ENCODE assay signal across 15 cellular contexts in the genomic region with DNA sequence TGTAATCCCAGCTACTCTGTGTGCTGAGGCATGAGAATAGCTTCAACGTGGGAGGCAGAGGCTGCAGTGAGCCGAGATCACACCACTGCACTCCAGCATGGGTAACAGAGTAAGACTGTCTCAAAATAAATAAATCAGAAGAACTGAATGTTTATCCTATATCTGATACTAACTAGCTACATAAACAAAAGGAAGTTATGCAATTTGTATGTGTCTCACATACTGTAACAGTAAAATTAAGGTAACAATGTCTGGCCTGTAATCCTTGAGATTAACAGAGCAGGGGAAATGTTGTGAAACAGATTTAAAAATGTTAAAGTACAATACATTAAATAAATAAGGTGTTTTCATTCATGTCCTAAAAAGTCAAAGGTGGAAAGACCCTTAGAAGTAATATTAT.
DNase-seq lines count a peak whose midpoint lies in the region; ATAC-seq and TF ChIP-seq lines count a peak whose summit lies in the region.
"Had no signal": no experiment of that assay in that cellular context is flagged by ENCODE, and none has a peak within 500 bp of the region (broad histone marks: within the 10 kb centered on the region; RNA-seq: fewer than 3 reads in every experiment).

No MANE protein-coding gene starts in this region.

- peak overlapping the region; percentile 13 for H3K27ac ChIP-seq in brain microvascular endothelial cell
- H3K27ac ChIP-seq in neutrophil: peak overlapping the region; percentile 2
- H3K27ac ChIP-seq: BLaER1 treated with 17β-estradiol and CSF1 and Interleukin-3, amounts not matched to agents 10 nM and 100 nM had no signal

- H3K4me1 ChIP-seq in neutrophil (ENCODE audit: control insufficient read depth in 1 of 2, insufficient read depth in 1 of 2, low read depth in 1 of 2, low read length in 1 of 2): no peaks in the 10 kb centered on the region

- H3K9me3 ChIP-seq in neutrophil: no peaks in the 10 kb centered on the region
- H3K9me3 ChIP-seq: BLaER1 treated with 17β-estradiol and CSF1 and Interleukin-3, amounts not matched to agents 10 nM and 100 nM had no signal

- in situ Hi-C loops in brain microvascular endothelial cell (cut with HindIII; ENCODE audit: low pct_ligation_motif_present, low sequenced_read_pairs): no loop called here

- TF ChIP-seq CTCF in brain microvascular endothelial cell (IDR thresholded peaks at IDR 0.05; ENCODE audit: low read depth, low read length, missing control alignments): no peak
- TF ChIP-seq CTCF in fibroblast of pulmonary artery (IDR thresholded peaks at IDR 0.05; ENCODE audit: low read length, missing control alignments): no peak
- TF ChIP-seq CTCF in neutrophil (IDR thresholded peaks at IDR 0.05): no peak

- H3K4me3 ChIP-seq in brain microvascular endothelial cell (ENCODE audit: low read depth, low read length) (no peak overlapping the region), fibroblast of pulmonary artery (replicated peaks; ENCODE audit: low read depth, low read length) (no peak overlapping the region), neutrophil (ENCODE audit: low read depth in 1 of 2, low read length in 1 of 2) (no peak overlapping the region)
- H3K4me3 ChIP-seq: BLaER1 treated with 17β-estradiol and CSF1 and Interleukin-3, amounts not matched to agents 10 nM and 100 nM; GM23338 had no signal

- ATAC-seq in GM21360 (IDR thresholded peaks at IDR 0.05; ENCODE audit: unreplicated experiment) (no peak), GM19395 (IDR thresholded peaks at IDR 0.05; ENCODE audit: unreplicated experiment) (no peak)
- ATAC-seq: GM23338 had no signal

- no peaks in the 10 kb centered on the region for H3K27me3 ChIP-seq in brain microvascular endothelial cell (replicated peaks)
- H3K27me3 ChIP-seq in neutrophil: no peaks in the 10 kb centered on the region
- H3K27me3 ChIP-seq: BLaER1 treated with 17β-estradiol and CSF1 and Interleukin-3, amounts not matched to agents 10 nM and 100 nM had no signal

- H3K36me3 ChIP-seq in brain microvascular endothelial cell (replicated peaks): peaks cover 7% of the 10 kb centered on the region
- peaks cover 21% of the 10 kb centered on the region for H3K36me3 ChIP-seq in neutrophil

- DNase-seq in HCEC 1CT: peak; percentile 3
- DNase-seq in brain microvascular endothelial cell: peak; percentile 25
- DNase-seq in fibroblast of pulmonary artery (ENCODE audit: low read depth): peak; percentile 15
- DNase-seq in stimulated activated naive CD4-positive, alpha-beta T cell treated with Interleukin-2 at 50 U/mL for 16 hours (lab: John Stamatoyannopoulos, UW): no peak
- DNase-seq: 8988T; AML-193; CD4-positive, CD25-positive, alpha-beta regulatory T cell; DMS53; GF-D8; H9 had no signal
